In genomic region chr4:55853484-55854046, GRCh38 we compare ENCODE assay signal across 8 cellular contexts. TPM values are rescaled to one million over a fixed set of nuclear protein-coding genes. Genes with fewer than 3 reads are reported as not detected.
DNase-seq lines count a peak whose midpoint lies in the region; ATAC-seq, FAIRE-seq and TF ChIP-seq lines count a peak whose summit lies in the region.

TSS of gene EXOC1 (plus strand) at chr4:55853648. CDS start at chr4:55858324, 4,676 bp downstream.

- H3K27me3 ChIP-seq in rectal smooth muscle tissue (ENCODE audit: control insufficient read depth, insufficient read depth, low read length) = no peaks in the 10 kb centered on the region
- H3K27me3 ChIP-seq in aorta (ENCODE audit: control insufficient read depth in 1 of 2, insufficient read depth in 2 of 2, low read length in 1 of 2) = no peaks in the 10 kb centered on the region

- peak; percentile 98 for ATAC-seq in HG02981 (IDR thresholded peaks at IDR 0.05; ENCODE audit: unreplicated experiment)
- peak; percentile 99 for ATAC-seq in aorta (ENCODE audit: low FRiP score)

- peak within 1 kb of the TSS; percentile 82 for H3K9ac ChIP-seq in rectal smooth muscle tissue (ENCODE audit: low read length)

- H3K9me3 ChIP-seq in aorta (ENCODE audit: control insufficient read depth, low read length) = no peaks in the 10 kb centered on the region

- H3K4me3 ChIP-seq in astrocyte of the cerebellum (ENCODE audit: low read depth, low read length) (peak within 1 kb of the TSS; percentile 92), rectal smooth muscle tissue (ENCODE audit: low read length) (peak within 1 kb of the TSS; percentile 95), aorta (ENCODE audit: low read length in 2 of 2) (peak within 1 kb of the TSS; percentile 78 to 94)

- H3K36me3 ChIP-seq in rectal smooth muscle tissue (ENCODE audit: control insufficient read depth, insufficient read depth, low read length) = peaks cover 2% of the 10 kb centered on the region
- no peaks in the 10 kb centered on the region for H3K36me3 ChIP-seq in aorta (ENCODE audit: control insufficient read depth in 1 of 2, insufficient read depth in 2 of 2, low read length in 1 of 2)

- in situ Hi-C loops in astrocyte of the cerebellum (cut with HindIII; ENCODE audit: low sequenced_read_pairs) = no loop called here

- H3K27ac ChIP-seq in rectal smooth muscle tissue (ENCODE audit: low read depth, low read length) = peak within 1 kb of the TSS; percentile 87
- H3K27ac ChIP-seq in aorta (ENCODE audit: low read depth in 1 of 2, low read length in 2 of 2) = peak within 1 kb of the TSS; percentile 3 to 89

- no peak for TF ChIP-seq CTCF in astrocyte of the cerebellum (IDR thresholded peaks at IDR 0.05; ENCODE audit: low read depth, low read length, missing control alignments)

- H3K4me1 ChIP-seq in rectal smooth muscle tissue (ENCODE audit: control insufficient read depth, insufficient read depth, low read length) (peaks cover 8% of the 10 kb centered on the region), aorta (ENCODE audit: control insufficient read depth in 1 of 2, insufficient read depth in 2 of 2, low read length in 2 of 2) (peaks cover 2 to 4% of the 10 kb centered on the region in 2 donors)

- DNase-seq in GM18507 (ENCODE audit: extremely low spot score, insufficient read length, low read depth) = peak; percentile 84
- DNase-seq in NCI-H2029 treated with DMSO at 0.1 percent for 48 hours (lab: John Stamatoyannopoulos, UW) = peak; percentile 95
- DNase-seq in T-helper 9 cell = peak; percentile 98
- DNase-seq in astrocyte of the cerebellum (ENCODE audit: low read depth) = peak; percentile 92
- DNase-seq in hepatic stellate cell (ENCODE audit: low spot score) = peak; percentile 84
- DNase-seq in aorta = peak; percentile 99 to 100

- WGBS in aorta, 2 donors = 0% methylated on average over 50 of the region's 50 CpGs

- FAIRE-seq in GM18507 (lab: Jason Lieb, UNC) = peak; percentile 99

- intact Hi-C loops in aorta (cut with DNase I) = loop anchor here (10.0 kb wide), 2 partner anchors 309 to 509 kb away; partner anchors contain the start of genes CLOCK (in 2 of the 2) and SRD5A3 (in 1 of the 2)

RNA-seq across cellular contexts. Expression of gene EXOC1, which starts in this region (rescaled TPM):
- 10 to 100 TPM; 40.1 to 50.4 TPM for total RNA-seq in aorta
- 10 to 100 TPM; 12.1 to 25.2 TPM for polyA plus RNA-seq in aorta

Comparison
In these comparisons a context has a peak if more than half of its experiments do, and no peak if none do; other contexts are left out.
1. Peak in every context shown above with its lines: DNase-seq, ATAC-seq, H3K4me3 ChIP-seq and H3K27ac ChIP-seq.